ENCODE assay signal across 1 cellular context in the genomic region with DNA sequence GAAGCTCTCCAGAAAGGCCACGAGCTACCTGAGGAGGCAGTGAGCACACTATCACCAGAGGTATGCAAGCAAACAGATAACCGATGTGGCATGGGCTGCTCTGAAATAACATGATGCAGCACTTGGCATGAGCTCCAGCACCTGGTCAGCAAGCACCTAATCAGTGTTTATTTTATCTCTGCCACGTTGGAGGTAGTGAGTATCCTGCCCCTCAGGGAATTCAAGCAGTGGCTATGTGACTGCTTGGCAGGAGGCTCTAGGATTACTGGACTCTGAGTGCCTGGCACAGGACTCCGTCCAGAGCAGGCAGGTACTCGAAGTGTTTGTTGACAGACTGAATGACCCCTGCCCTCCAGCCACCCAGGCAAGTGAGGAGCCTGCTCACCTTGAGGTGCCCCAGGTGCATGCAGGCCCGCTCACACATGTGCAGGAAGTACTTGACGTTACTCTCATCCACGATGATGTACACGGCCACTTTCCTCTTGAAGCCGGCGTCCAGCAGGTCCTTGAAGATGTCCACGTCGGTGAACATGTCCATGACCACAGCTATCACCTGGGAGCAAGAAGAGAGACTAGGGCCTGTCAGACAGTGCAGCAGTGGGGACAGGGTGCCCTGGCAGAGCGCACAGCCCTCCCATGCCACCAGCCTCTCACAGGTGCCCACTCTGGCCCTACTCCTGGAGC.
TF ChIP-seq lines count a peak whose summit lies in the region.

No MANE protein-coding gene starts in this region.

TF ChIP-seq in A549, 52 proteins besides CTCF, POLR2A, EP300 and RAD21:
- no peak for TF ChIP-seq CHD2 (IDR thresholded peaks at IDR 0.05; ENCODE audit: low read length, partially characterized antibody)
- TF ChIP-seq NPAS2 (CRISPR knock-in tag; IDR thresholded peaks at IDR 0.05; ENCODE audit: borderline replicate concordance): no peak
- no peak for TF ChIP-seq FOSL2 (IDR thresholded peaks at IDR 0.05)
- no peak for TF ChIP-seq FOSL2 (CRISPR knock-in tag; IDR thresholded peaks at IDR 0.05)
- TF ChIP-seq ESRRA (IDR thresholded peaks at IDR 0.05; ENCODE audit: borderline replicate concordance, low read length): no peak
- no peak for TF ChIP-seq ZNF302 (CRISPR knock-in tag; IDR thresholded peaks at IDR 0.05)
- no peak for TF ChIP-seq RFX5 (IDR thresholded peaks at IDR 0.05)
- no peak for TF ChIP-seq EHMT2 (IDR thresholded peaks at IDR 0.05; ENCODE audit: low read depth)
- no peak for TF ChIP-seq RCOR1 (IDR thresholded peaks at IDR 0.05; ENCODE audit: low read depth, low read length)
- no peak for TF ChIP-seq HOXB5 (CRISPR knock-in tag; IDR thresholded peaks at IDR 0.05)
- no peak for TF ChIP-seq KDM1A (IDR thresholded peaks at IDR 0.05; ENCODE audit: low read depth)
- no peak for TF ChIP-seq JUNB (IDR thresholded peaks at IDR 0.05)
- no peak for TF ChIP-seq RNF2 (IDR thresholded peaks at IDR 0.05; ENCODE audit: borderline replicate concordance, low read depth)
- TF ChIP-seq SREBF2 (IDR thresholded peaks at IDR 0.05): no peak
- TF ChIP-seq, protein P1, sequence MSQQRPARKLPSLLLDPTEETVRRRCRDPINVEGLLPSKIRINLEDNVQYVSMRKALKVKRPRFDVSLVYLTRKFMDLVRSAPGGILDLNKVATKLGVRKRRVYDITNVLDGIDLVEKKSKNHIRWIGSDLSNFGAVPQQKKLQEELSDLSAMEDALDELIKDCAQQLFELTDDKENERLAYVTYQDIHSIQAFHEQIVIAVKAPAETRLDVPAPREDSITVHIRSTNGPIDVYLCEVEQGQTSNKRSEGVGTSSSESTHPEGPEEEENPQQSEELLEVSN (IDR thresholded peaks at IDR 0.05; ENCODE audit: borderline replicate concordance, low read depth): no peak
- TF ChIP-seq, protein P2, sequence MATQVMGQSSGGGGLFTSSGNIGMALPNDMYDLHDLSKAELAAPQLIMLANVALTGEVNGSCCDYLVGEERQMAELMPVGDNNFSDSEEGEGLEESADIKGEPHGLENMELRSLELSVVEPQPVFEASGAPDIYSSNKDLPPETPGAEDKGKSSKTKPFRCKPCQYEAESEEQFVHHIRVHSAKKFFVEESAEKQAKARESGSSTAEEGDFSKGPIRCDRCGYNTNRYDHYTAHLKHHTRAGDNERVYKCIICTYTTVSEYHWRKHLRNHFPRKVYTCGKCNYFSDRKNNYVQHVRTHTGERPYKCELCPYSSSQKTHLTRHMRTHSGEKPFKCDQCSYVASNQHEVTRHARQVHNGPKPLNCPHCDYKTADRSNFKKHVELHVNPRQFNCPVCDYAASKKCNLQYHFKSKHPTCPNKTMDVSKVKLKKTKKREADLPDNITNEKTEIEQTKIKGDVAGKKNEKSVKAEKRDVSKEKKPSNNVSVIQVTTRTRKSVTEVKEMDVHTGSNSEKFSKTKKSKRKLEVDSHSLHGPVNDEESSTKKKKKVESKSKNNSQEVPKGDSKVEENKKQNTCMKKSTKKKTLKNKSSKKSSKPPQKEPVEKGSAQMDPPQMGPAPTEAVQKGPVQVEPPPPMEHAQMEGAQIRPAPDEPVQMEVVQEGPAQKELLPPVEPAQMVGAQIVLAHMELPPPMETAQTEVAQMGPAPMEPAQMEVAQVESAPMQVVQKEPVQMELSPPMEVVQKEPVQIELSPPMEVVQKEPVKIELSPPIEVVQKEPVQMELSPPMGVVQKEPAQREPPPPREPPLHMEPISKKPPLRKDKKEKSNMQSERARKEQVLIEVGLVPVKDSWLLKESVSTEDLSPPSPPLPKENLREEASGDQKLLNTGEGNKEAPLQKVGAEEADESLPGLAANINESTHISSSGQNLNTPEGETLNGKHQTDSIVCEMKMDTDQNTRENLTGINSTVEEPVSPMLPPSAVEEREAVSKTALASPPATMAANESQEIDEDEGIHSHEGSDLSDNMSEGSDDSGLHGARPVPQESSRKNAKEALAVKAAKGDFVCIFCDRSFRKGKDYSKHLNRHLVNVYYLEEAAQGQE (IDR thresholded peaks at IDR 0.05): no peak
- TF ChIP-seq MYC (IDR thresholded peaks at IDR 0.05; ENCODE audit: borderline replicate concordance, low read length): no peak
- no peak for TF ChIP-seq ZSCAN20 (CRISPR knock-in tag; IDR thresholded peaks at IDR 0.05)
